Comparison of ENCODE assay signal across 16 cellular contexts in the genomic region with DNA sequence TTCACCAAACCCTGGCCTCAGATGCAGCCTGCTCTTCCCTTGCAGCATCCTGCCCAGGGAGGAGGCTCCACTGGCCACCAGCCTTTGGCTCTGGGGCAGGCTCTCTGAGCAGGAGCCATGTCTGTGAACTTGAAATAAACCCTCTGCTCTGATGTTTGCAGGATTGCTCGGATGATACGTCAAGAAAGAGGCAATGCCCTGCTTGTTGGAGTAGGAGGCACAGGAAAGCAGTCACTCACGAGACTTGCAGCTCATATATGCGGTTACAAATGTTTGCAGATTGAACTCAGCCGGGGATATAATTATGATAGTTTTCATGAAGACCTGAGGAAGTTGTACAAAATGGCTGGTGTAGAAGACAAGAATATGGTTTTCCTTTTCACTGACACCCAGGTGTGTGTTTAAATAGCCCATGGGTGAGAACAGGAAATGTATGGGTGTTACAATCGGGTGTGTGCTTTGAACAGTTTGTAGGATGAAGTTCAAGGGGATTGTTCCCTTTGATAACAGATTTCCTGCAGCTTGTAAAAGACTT.
DNase-seq lines count a peak whose midpoint lies in the region; ATAC-seq, FAIRE-seq and TF ChIP-seq lines count a peak whose summit lies in the region.
"Had no signal": no experiment of that assay in that cellular context is flagged by ENCODE, and none has a peak within 500 bp of the region (broad histone marks: within the 10 kb centered on the region; RNA-seq: fewer than 3 reads in every experiment).

No MANE protein-coding gene starts in this region.

- WGBS in H1 (ENCODE audit: extremely low coverage in 1 of 2, insufficient coverage in 1 of 2, insufficient read length in 1 of 2, insufficient replicate concordance in 2 of 2, low coverage in 1 of 2, low lambda C conversion rate in 2 of 2, missing lambda C conversion rate in 1 of 2), 2 experiments = 90% methylated on average over 6 of the region's 6 CpGs; no CpG with 5 or more reads in 1 of the 2 experiments
- WGBS in lower leg skin, 2 donors = 62 to 71% methylated on average over 6 of the region's 6 CpGs

- no peak for TF ChIP-seq EP300 in H1 (IDR thresholded peaks at IDR 0.05; ENCODE audit: borderline replicate concordance in 1 of 2, low read depth in 2 of 2, low read length in 2 of 2)

- no peak for FAIRE-seq in H1 (lab: Jason Lieb, UNC)

- TF ChIP-seq RAD21 in H1 (IDR thresholded peaks at IDR 0.05 in 1 of 2, conservative IDR thresholded peaks at IDR 0.05 in 1 of 2; ENCODE audit: low read depth in 2 of 2, low read length in 2 of 2) = no peak

- H3K56ac ChIP-seq in H1 (replicated peaks; ENCODE audit: insufficient read length, low read depth, low read length) = no peak overlapping the region

- no peaks in the 10 kb centered on the region for H3K79me1 ChIP-seq in H1 (ENCODE audit: low read depth, low read length)

- no peak overlapping the region for H2BK5ac ChIP-seq in H1 (ENCODE audit: low read depth, low read length)

- H3K27ac ChIP-seq in H1 (ENCODE audit: low read depth, low read length) (no peak overlapping the region), RWPE1 (no peak overlapping the region)
- H3K27ac ChIP-seq: 22Rv1, coronary artery had no signal

- no peak overlapping the region for H3K18ac ChIP-seq in H1 (ENCODE audit: extremely low read depth, low read length)

- H4K20me1 ChIP-seq in H1 (replicated peaks in 1 of 2; ENCODE audit: control insufficient read depth in 1 of 2, insufficient read depth in 2 of 2, low read length in 2 of 2) = no peaks in the 10 kb centered on the region

- no peaks in the 10 kb centered on the region for H3K79me2 ChIP-seq in H1 (ENCODE audit: control insufficient read depth in 1 of 2, insufficient read depth in 2 of 2, low read length in 2 of 2)

- POLR2A ChIA-PET in activated CD4-positive, alpha-beta T cell treated with anti-CD3 and anti-CD28 coated beads for 36 hours (lab: Charles Lee) = interaction anchor here (0.6 kb wide), 1 partner anchor 16 kb away, joined by 3 read pairs; no protein-coding TSS in a partner anchor
- POLR2A ChIA-PET in H1 (lab: Charles Lee; ENCODE audit: partially characterized antibody) (no interaction called here), RWPE1 (lab: Yijun Ruan, JAX; ENCODE audit: low non-redundant PET) (no interaction called here)

- H3K27me3 Mint-ChIP-seq in activated CD4-positive, alpha-beta T cell treated with anti-CD3 and anti-CD28 coated beads for 36 hours = no peaks in the 10 kb centered on the region

- no peak overlapping the region for H3K4me2 ChIP-seq in H1 (ENCODE audit: insufficient read depth in 1 of 2, low read depth in 2 of 2, low read length in 2 of 2)

- H2BK15ac ChIP-seq in H1 (ENCODE audit: low read length) = no peak overlapping the region

- H3K23ac ChIP-seq in H1 (ENCODE audit: insufficient read length) = no peak overlapping the region

- H4K8ac ChIP-seq in H1 (ENCODE audit: extremely low read depth, insufficient read depth, low read length) = no peak overlapping the region

- H3K4me3 ChIP-seq in H1 (ENCODE audit: extremely low read depth in 1 of 4, insufficient read depth in 2 of 4, low read depth in 3 of 4, low read length in 4 of 4) = no peak overlapping the region
- H3K4me3 ChIP-seq in lower leg skin (ENCODE audit: low read depth, poor library complexity, severe bottlenecking) = no peak overlapping the region
- H3K4me3 ChIP-seq: coronary artery had no signal

- peak overlapping the region; percentile 67; the same call in 1 of the 2 replicates for H2AFZ ChIP-seq in H1 (ENCODE audit: low read length)

- H2BK120ac ChIP-seq in H1 (replicated peaks; ENCODE audit: low read depth, low read length) = no peak overlapping the region

- H3K9ac ChIP-seq in H1 (replicated peaks in 1 of 4; ENCODE audit: extremely low read depth in 1 of 4, low read depth in 3 of 4, low read length in 3 of 4) = no peak overlapping the region

- no peaks in the 10 kb centered on the region for H3K23me2 ChIP-seq in H1 (ENCODE audit: low read depth, low read length)

- H3K14ac ChIP-seq in H1 (ENCODE audit: insufficient read length) = no peak overlapping the region

- H2AK5ac ChIP-seq in H1 (ENCODE audit: low read depth, low read length) = no peak overlapping the region

- peak overlapping the region; percentile 45 for H3K4me3 Mint-ChIP-seq in activated CD4-positive, alpha-beta T cell treated with anti-CD3 and anti-CD28 coated beads for 36 hours
- H3K4me3 Mint-ChIP-seq: stimulated activated naive B cell treated with anti-CD40 and anti-IgM and Interleukin-4, amounts not matched to agents 10 μg/mL and 1 μg/mL and 100 μg/mL, for 72 hours had no signal

- no peaks in the 10 kb centered on the region for H3K36me3 Mint-ChIP-seq in activated CD4-positive, alpha-beta T cell treated with anti-CD3 and anti-CD28 coated beads for 36 hours (ENCODE audit: low read depth)
- H3K36me3 Mint-ChIP-seq: stimulated activated naive B cell treated with anti-CD40 and anti-IgM and Interleukin-4, amounts not matched to agents 10 μg/mL and 1 μg/mL and 100 μg/mL, for 72 hours had no signal

- H3K36me3 ChIP-seq in H1 (ENCODE audit: control insufficient read depth in 2 of 4, insufficient read depth in 4 of 4, low read length in 3 of 4) = no peaks in the 10 kb centered on the region

- H3K4me1 Mint-ChIP-seq in activated CD4-positive, alpha-beta T cell treated with anti-CD3 and anti-CD28 coated beads for 36 hours = peaks cover 24% of the 10 kb centered on the region

- H4K91ac ChIP-seq in H1 (replicated peaks; ENCODE audit: insufficient read length, low read length) = no peak overlapping the region

- no peak overlapping the region for H2BK20ac ChIP-seq in H1 (ENCODE audit: low read length)

- TF ChIP-seq CTCF in H1 (IDR thresholded peaks at IDR 0.05; ENCODE audit: control extremely low read depth in 1 of 3, insufficient read depth in 1 of 3, low read depth in 1 of 3, low read length in 3 of 3) (no peak), lower leg skin (IDR thresholded peaks at IDR 0.05) (no peak), RWPE1 (conservative IDR thresholded peaks at IDR 0.05; ENCODE audit: low read depth) (no peak)

- H3K27me3 ChIP-seq in H1 (replicated peaks in 1 of 4; ENCODE audit: control insufficient read depth in 3 of 4, extremely low read depth in 1 of 4, insufficient read depth in 3 of 4, low read length in 3 of 4) = no peaks in the 10 kb centered on the region

- peak; percentile 63 for ATAC-seq in activated CD4-positive, alpha-beta T cell treated with anti-CD3 and anti-CD28 coated beads for 36 hours
- peak; percentile 43 for ATAC-seq in stimulated activated naive CD8-positive, alpha-beta T cell treated with anti-CD3 and anti-CD28 coated beads, Interleukin-15, Interleukin-2, amounts not matched to agents 100 U/mL and 50 U/mL, for 24 hours
- ATAC-seq: stimulated activated naive B cell treated with anti-CD40 and anti-IgM and Interleukin-4, amounts not matched to agents 10 μg/mL and 1 μg/mL and 100 μg/mL, for 72 hours had no signal

- intact Hi-C loops in activated CD4-positive, alpha-beta T cell treated with anti-CD3 and anti-CD28 coated beads for 36 hours (cut with DNase I, micrococcal nuclease) = loop anchor here in 1 of 2 experiments (5.0 kb wide), 1 partner anchor 33 kb away; no protein-coding TSS in a partner anchor
- intact Hi-C loops in lower leg skin (cut with DNase I; ENCODE audit: low total_unique reads) = no loop called here

- H3K4me1 ChIP-seq in H1 (replicated peaks in 1 of 4; ENCODE audit: control insufficient read depth in 3 of 4, insufficient read depth in 4 of 4, low read length in 3 of 4) = no peaks in the 10 kb centered on the region

- H2BK12ac ChIP-seq in H1 (ENCODE audit: low read depth, low read length) = no peak overlapping the region

- peak overlapping the region; percentile 64 for H3K27ac Mint-ChIP-seq in activated CD4-positive, alpha-beta T cell treated with anti-CD3 and anti-CD28 coated beads for 36 hours
- H3K27ac Mint-ChIP-seq: stimulated activated naive B cell treated with anti-CD40 and anti-IgM and Interleukin-4, amounts not matched to agents 10 μg/mL and 1 μg/mL and 100 μg/mL, for 72 hours had no signal

- H3K4ac ChIP-seq in H1 (replicated peaks; ENCODE audit: insufficient read length, low read depth, low read length) = no peak overlapping the region

- peak; percentile 28 for DNase-seq in activated CD4-positive, alpha-beta T cell treated with anti-CD3 and anti-CD28 coated beads for 36 hours
- no peak for DNase-seq in activated CD4-positive, alpha-beta T cell treated with anti-CD3 and anti-CD28 coated beads for 1 hour
- DNase-seq in activated T-cell treated with anti-CD3 and anti-CD28 coated beads for 48 hours (ENCODE audit: low read depth) (peak; percentile 1), H1 (ENCODE audit: low read depth in 1 of 2, low spot score in 2 of 2) (no peak), lower leg skin (ENCODE audit: low spot score in 2 of 2) (no peak), RWPE1 (ENCODE audit: low spot score) (no peak), NCI-H1930 (lab: John Stamatoyannopoulos, UW) (no peak)
- peak; percentile 15 for DNase-seq in stimulated activated naive CD8-positive, alpha-beta T cell treated with anti-CD3 and anti-CD28 coated beads, Interleukin-15, Interleukin-2, amounts not matched to agents 100 U/mL and 50 U/mL, for 24 hours
- DNase-seq: activated CD4-positive, CD25-positive, alpha-beta regulatory T cell treated with anti-CD3 and anti-CD28 coated beads, Interleukin-2, amount 50 U/mL, for 72 hours; amygdala; IMR-90; NCI-H1105 treated with DMSO at 0.1 percent for 48 hours; NCI-H446 treated with DMSO at 0.1 percent for 48 hours; stimulated activated naive B cell treated with anti-CD40 and anti-IgM and Interleukin-4, amounts not matched to agents 10 μg/mL and 1 μg/mL and 100 μg/mL, for 72 hours had no signal

- CTCF ChIA-PET in activated CD4-positive, alpha-beta T cell treated with anti-CD3 and anti-CD28 coated beads for 36 hours (lab: Charles Lee) = no interaction called here
- CTCF ChIA-PET in H1 (lab: Charles Lee; ENCODE audit: partially characterized antibody) = no interaction called here
- CTCF ChIA-PET in RWPE1 (lab: Yijun Ruan, JAX) = interaction anchor here (0.7 kb wide), 1 partner anchor 787 kb away, joined by 5 read pairs; no protein-coding TSS in a partner anchor

- H3K9me3 Mint-ChIP-seq in activated CD4-positive, alpha-beta T cell treated with anti-CD3 and anti-CD28 coated beads for 36 hours (ENCODE audit: low read depth) = peaks cover 4% of the 10 kb centered on the region
- H3K9me3 Mint-ChIP-seq: stimulated activated naive B cell treated with anti-CD40 and anti-IgM and Interleukin-4, amounts not matched to agents 10 μg/mL and 1 μg/mL and 100 μg/mL, for 72 hours had no signal

- no peaks in the 10 kb centered on the region for H3K9me3 ChIP-seq in H1 (ENCODE audit: insufficient read depth in 2 of 2, low read depth in 1 of 2, low read length in 1 of 2)

- no peak overlapping the region for H4K5ac ChIP-seq in H1 (ENCODE audit: insufficient read length, low read depth, low read length)

- no peak for TF ChIP-seq POLR2A in H1 (IDR thresholded peaks at IDR 0.05; ENCODE audit: control extremely low read depth in 1 of 2, low read depth in 2 of 2, low read length in 2 of 2)
- TF ChIP-seq POLR2A in lower leg skin (IDR thresholded peaks at IDR 0.05) = no peak

TF ChIP-seq in H1, 55 proteins besides CTCF, POLR2A, EP300 and RAD21 (continues in another document):
- TF ChIP-seq CHD2 (IDR thresholded peaks at IDR 0.05; ENCODE audit: low read length) (no peak), ZNF274 (IDR thresholded peaks at IDR 0.05; ENCODE audit: borderline replicate concordance, extremely low read depth, low read length) (no peak), GABPA (IDR thresholded peaks at IDR 0.05; ENCODE audit: borderline replicate concordance, insufficient read depth, low read length) (no peak)

Comparison
In these comparisons a context has a peak if more than half of its experiments do, and no peak if none do; other contexts are left out.
1. DNase-seq: peak in activated CD4-positive, alpha-beta T cell treated with anti-CD3 and anti-CD28 coated beads for 36 hours (single experiment), activated T-cell treated with anti-CD3 and anti-CD28 coated beads for 48 hours (single experiment) and stimulated activated naive CD8-positive, alpha-beta T cell treated with anti-CD3 and anti-CD28 coated beads, Interleukin-15, Interleukin-2, amounts not matched to agents 100 U/mL and 50 U/mL, for 24 hours (single experiment); none in activated CD4-positive, alpha-beta T cell treated with anti-CD3 and anti-CD28 coated beads for 1 hour (single experiment), H1 (0 of 2), lower leg skin (0 of 2), RWPE1 (single experiment) and NCI-H1930 (0 of 2).